9 cellular contexts compared by ENCODE assay signal in genomic region chr12:91381309-91381804, GRCh38.
DNase-seq lines count a peak whose midpoint lies in the region; ATAC-seq and TF ChIP-seq lines count a peak whose summit lies in the region.
"Had no signal": no experiment of that assay in that cellular context is flagged by ENCODE, and none has a peak within 500 bp of the region (broad histone marks: within the 10 kb centered on the region; RNA-seq: fewer than 3 reads in every experiment).

No MANE protein-coding gene starts in this region.

- H4K20me1 ChIP-seq in OCI-LY7 (ENCODE audit: insufficient read depth, low read length) = no peaks in the 10 kb centered on the region

- no peaks in the 10 kb centered on the region for H3K9me2 ChIP-seq in OCI-LY7 (ENCODE audit: insufficient read depth, low read length)

- peak overlapping the region; percentile 38; the same call in 1 of the 2 replicates for H2AFZ ChIP-seq in OCI-LY7 (ENCODE audit: low read length)

- TF ChIP-seq CTCF in OCI-LY7 (conservative IDR thresholded peaks at IDR 0.05; ENCODE audit: low read length) = no peak

- H3K4me1 ChIP-seq in OCI-LY7 (ENCODE audit: insufficient read depth, low read length, poor library complexity, severe bottlenecking) = no peaks in the 10 kb centered on the region

- H3K4me3 Mint-ChIP-seq in stimulated activated naive B cell treated with anti-CD40 and anti-IgM and Interleukin-4, amounts not matched to agents 10 μg/mL and 1 μg/mL and 100 μg/mL, for 72 hours = peak overlapping the region; percentile 75 to 86

- BruUV-seq in OCI-LY7 (replicated peaks; lab: Mats Ljungman, UMichigan) = no TSS peak

- intact Hi-C loops in OCI-LY7 (cut with micrococcal nuclease; ENCODE audit: unreplicated experiment) = loop anchor here (5.0 to 10.0 kb wide), 3 partner anchors 413 to 1271 kb away; no protein-coding TSS in a partner anchor

- H3K27ac ChIP-seq in OCI-LY7 (ENCODE audit: low read depth, low read length, poor library complexity, severe bottlenecking) = no peak overlapping the region
- H3K27ac ChIP-seq: KMS-11 had no signal

- H3K27me3 Mint-ChIP-seq in stimulated activated naive B cell treated with anti-CD40 and anti-IgM and Interleukin-4, amounts not matched to agents 10 μg/mL and 1 μg/mL and 100 μg/mL, for 72 hours = peaks cover 0 to 8% of the 10 kb centered on the region in 2 donors

- H3K36me3 ChIP-seq in OCI-LY7 (ENCODE audit: insufficient read depth, low read length) = no peaks in the 10 kb centered on the region

- H3K79me2 ChIP-seq in OCI-LY7 (ENCODE audit: insufficient read depth, low read depth, low read length) = no peaks in the 10 kb centered on the region

- peak; percentile 77 for DNase-seq in AG08396 (ENCODE audit: low spot score)
- no peak for DNase-seq in OCI-LY7 (ENCODE audit: low spot score)
- peak; percentile 86 for DNase-seq in dedifferentiated amniotic fluid mesenchymal stem cell (ENCODE audit: extremely low spot score)
- peak; percentile 88 for DNase-seq in kidney tubule cell (ENCODE audit: low spot score)
- DNase-seq in stimulated activated naive B cell treated with anti-CD40 and anti-IgM and Interleukin-4, amounts not matched to agents 10 μg/mL and 1 μg/mL and 100 μg/mL, for 72 hours = peak; percentile 23
- DNase-seq in activated CD4-positive, CD25-positive, alpha-beta regulatory T cell (lab: John Stamatoyannopoulos, UW) = no peak

- ATAC-seq in GM18517 (IDR thresholded peaks at IDR 0.05; ENCODE audit: unreplicated experiment) (peak; percentile 61), HG03095 (IDR thresholded peaks at IDR 0.05; ENCODE audit: unreplicated experiment) (peak; percentile 49)
- peak; percentile 84 to 87 for ATAC-seq in stimulated activated naive B cell treated with anti-CD40 and anti-IgM and Interleukin-4, amounts not matched to agents 10 μg/mL and 1 μg/mL and 100 μg/mL, for 72 hours (replicated peaks)

- peak overlapping the region; percentile 15; the same call in 1 of the 2 replicates for H3K4me2 ChIP-seq in OCI-LY7 (ENCODE audit: low read length)
- H3K4me2 ChIP-seq: KMS-11 had no signal

- peak overlapping the region; percentile 43 for H3K27ac Mint-ChIP-seq in stimulated activated naive B cell treated with anti-CD40 and anti-IgM and Interleukin-4, amounts not matched to agents 10 μg/mL and 1 μg/mL and 100 μg/mL, for 72 hours

- no peaks in the 10 kb centered on the region for H3K9me3 ChIP-seq in OCI-LY7 (ENCODE audit: low read length)

- POLR2A ChIA-PET in OCI-LY7 (lab: Charles Lee) = interaction anchor here (0.6 to 1.0 kb wide), 2 partner anchors 117 to 1190 kb away, joined by 3 to 6 read pairs; no protein-coding TSS in a partner anchor

- CTCF ChIA-PET in OCI-LY7 (lab: Charles Lee; ENCODE audit: unreplicated experiment) = interaction anchor here (0.6 to 1.3 kb wide), 2 partner anchors 8 to 483 kb away, joined by 3 read pairs; no protein-coding TSS in a partner anchor

- H3K36me3 Mint-ChIP-seq in stimulated activated naive B cell treated with anti-CD40 and anti-IgM and Interleukin-4, amounts not matched to agents 10 μg/mL and 1 μg/mL and 100 μg/mL, for 72 hours = no peaks in the 10 kb centered on the region

- no peak overlapping the region for H3K4me3 ChIP-seq in OCI-LY7 (ENCODE audit: low read depth, low read length, poor library complexity, severe bottlenecking)

- no peaks in the 10 kb centered on the region for H3K9me3 Mint-ChIP-seq in stimulated activated naive B cell treated with anti-CD40 and anti-IgM and Interleukin-4, amounts not matched to agents 10 μg/mL and 1 μg/mL and 100 μg/mL, for 72 hours

- peaks cover 4 to 10% of the 10 kb centered on the region in 2 donors for H3K4me1 Mint-ChIP-seq in stimulated activated naive B cell treated with anti-CD40 and anti-IgM and Interleukin-4, amounts not matched to agents 10 μg/mL and 1 μg/mL and 100 μg/mL, for 72 hours

Comparison
In these comparisons a context has a peak if more than half of its experiments do, and no peak if none do; other contexts are left out.
1. DNase-seq: peak in AG08396 (single experiment), dedifferentiated amniotic fluid mesenchymal stem cell (single experiment), kidney tubule cell (single experiment) and stimulated activated naive B cell treated with anti-CD40 and anti-IgM and Interleukin-4, amounts not matched to agents 10 μg/mL and 1 μg/mL and 100 μg/mL, for 72 hours (single experiment); none in OCI-LY7 (single experiment) and activated CD4-positive, CD25-positive, alpha-beta regulatory T cell (0 of 4).
2. Peak in every context shown above with its lines, with median percentiles within 50 percentile points of each other: ATAC-seq.